Comparison of ENCODE assay signal across 8 cellular contexts in genomic region chr20:31869942-31870702, GRCh38. TPM values are rescaled to one million over a fixed set of nuclear protein-coding genes. Genes with fewer than 3 reads are reported as not detected.
DNase-seq lines count a peak whose midpoint lies in the region; ATAC-seq, FAIRE-seq and TF ChIP-seq lines count a peak whose summit lies in the region.

A gene with protein sequence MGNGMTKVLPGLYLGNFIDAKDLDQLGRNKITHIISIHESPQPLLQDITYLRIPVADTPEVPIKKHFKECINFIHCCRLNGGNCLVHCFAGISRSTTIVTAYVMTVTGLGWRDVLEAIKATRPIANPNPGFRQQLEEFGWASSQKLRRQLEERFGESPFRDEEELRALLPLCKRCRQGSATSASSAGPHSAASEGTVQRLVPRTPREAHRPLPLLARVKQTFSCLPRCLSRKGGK (minus strand): TSS chr20:31870527. CDS start chr20:31870337, 190 bp downstream.
TTLL9 (plus strand) TSS chr20:31870634; CDS start chr20:31871127, 493 bp downstream.

- peak within 1 kb of the TSS; percentile 94 for H3K9ac ChIP-seq in parathyroid adenoma

- H3K4me3 Mint-ChIP-seq in CD14-positive monocyte (peak within 1 kb of the TSS; percentile 84 to 98), HFFc6 (peak within 1 kb of the TSS; percentile 75)
- peak within 1 kb of the TSS; percentile 90 for H3K4me3 Mint-ChIP-seq in activated naive CD8-positive, alpha-beta T cell

- H3K4me1 Mint-ChIP-seq in CD14-positive monocyte (peaks cover 22% of the 10 kb centered on the region), HFFc6 (ENCODE audit: low read depth) (peaks cover 7% of the 10 kb centered on the region)
- peaks cover 8% of the 10 kb centered on the region for H3K4me1 Mint-ChIP-seq in activated naive CD8-positive, alpha-beta T cell (ENCODE audit: low read depth)

- no peaks in the 10 kb centered on the region for H3K9me3 ChIP-seq in parathyroid adenoma (ENCODE audit: control insufficient read depth, low read length)

- DNase-seq in CD14-positive monocyte (ENCODE audit: low spot score): no peak
- no peak for DNase-seq in HFFc6
- DNase-seq in left ventricle myocardium superior: peak; percentile 64
- no peak for DNase-seq in RCC 7860 (ENCODE audit: low spot score)
- no peak for DNase-seq in NCI-H226

- H3K9me3 Mint-ChIP-seq in CD14-positive monocyte: peaks cover 0 to 13% (median 8%) of the 10 kb centered on the region in 7 donors
- no peaks in the 10 kb centered on the region for H3K9me3 Mint-ChIP-seq in HFFc6
- H3K9me3 Mint-ChIP-seq in activated naive CD8-positive, alpha-beta T cell (ENCODE audit: low read depth): no peaks in the 10 kb centered on the region

- H3K36me3 Mint-ChIP-seq in CD14-positive monocyte (peaks cover 8 to 9% of the 10 kb centered on the region in 2 donors), HFFc6 (ENCODE audit: low read depth) (no peaks in the 10 kb centered on the region)
- peaks cover 2% of the 10 kb centered on the region for H3K36me3 Mint-ChIP-seq in activated naive CD8-positive, alpha-beta T cell

- ATAC-seq in left ventricle myocardium superior (peak; percentile 93), HG03354 (IDR thresholded peaks at IDR 0.05; ENCODE audit: poor library complexity, severe bottlenecking, unreplicated experiment) (no peak)

- peaks cover 17% of the 10 kb centered on the region for H3K79me2 ChIP-seq in parathyroid adenoma

- intact Hi-C loops in CD14-positive monocyte (cut with micrococcal nuclease): no loop called here
- intact Hi-C loops in left ventricle myocardium superior (cut with micrococcal nuclease): no loop called here

- peaks cover 24% of the 10 kb centered on the region for H3K4me1 ChIP-seq in parathyroid adenoma

- no peaks in the 10 kb centered on the region for H3K36me3 ChIP-seq in parathyroid adenoma (ENCODE audit: control insufficient read depth, insufficient read depth, low read length)

- H3K27ac ChIP-seq in parathyroid adenoma: peak within 1 kb of the TSS; percentile 92

- no peaks in the 10 kb centered on the region for H3K27me3 ChIP-seq in parathyroid adenoma (ENCODE audit: control insufficient read depth, insufficient read depth, low read length)

- H3K27ac Mint-ChIP-seq in CD14-positive monocyte: peak within 1 kb of the TSS in 4 of 7 donors; percentile 4 to 60 (median 16)
- H3K27ac Mint-ChIP-seq in HFFc6: no peak within 1 kb of the TSS
- peak within 1 kb of the TSS; percentile 19 for H3K27ac Mint-ChIP-seq in activated naive CD8-positive, alpha-beta T cell

- FAIRE-seq in RCC 7860 (lab: Jason Lieb, UNC): no peak

- H3K4me3 ChIP-seq in parathyroid adenoma (ENCODE audit: low read depth, low read length): peak within 1 kb of the TSS; percentile 71

- TF ChIP-seq CTCF in CD14-positive monocyte (IDR thresholded peaks at IDR 0.05) (no peak), HFFc6 (IDR thresholded peaks at IDR 0.05) (no peak), parathyroid adenoma (IDR thresholded peaks at IDR 0.05) (no peak)

- peak within 1 kb of the TSS; percentile 90 for H3K4me2 ChIP-seq in parathyroid adenoma (ENCODE audit: low read length)

- H2AFZ ChIP-seq in parathyroid adenoma: peak within 1 kb of the TSS; percentile 92

- H3K27me3 Mint-ChIP-seq in CD14-positive monocyte (ENCODE audit: low read depth in 3 of 3) (peaks cover 35 to 51% (median 47%) of the 10 kb centered on the region in 3 donors), HFFc6 (ENCODE audit: insufficient read depth) (peaks cover 58% of the 10 kb centered on the region)
- H3K27me3 Mint-ChIP-seq in activated naive CD8-positive, alpha-beta T cell: peaks cover 14% of the 10 kb centered on the region

RNA-seq across cellular contexts. Expression of the first gene that starts in this region (rescaled TPM):
- not detected for polyA plus RNA-seq in CD14-positive monocyte
- not detected for total RNA-seq in HFFc6 (2021; fragmentation: NEBNext Ultra II Directional; extraction: Animal tissue kit (Norgen Biotek cat#: 25700))
- total RNA-seq in left ventricle myocardium superior: 4.0 TPM

RNA-seq across cellular contexts. Expression of gene TTLL9, which starts in this region (rescaled TPM):
- polyA plus RNA-seq in CD14-positive monocyte: not detected
- total RNA-seq in HFFc6 (2021; fragmentation: NEBNext Ultra II Directional; extraction: Animal tissue kit (Norgen Biotek cat#: 25700)): not detected
- total RNA-seq in left ventricle myocardium superior: not detected
